ENCODE assay signal across 9 cellular contexts in genomic region chr5:95811461-95812099, GRCh38. TPM values are rescaled to one million over a fixed set of nuclear protein-coding genes. Genes with fewer than 3 reads are reported as not detected.
DNase-seq lines count a peak whose midpoint lies in the region; ATAC-seq, FAIRE-seq and TF ChIP-seq lines count a peak whose summit lies in the region.
"Not testable (repeated sequence)": the region's sequence is repeated elsewhere in the genome, so short reads cannot be mapped to it uniquely, and the experiment has no call there.
"Had no signal": no experiment of that assay in that cellular context is flagged by ENCODE, and none has a peak within 500 bp of the region (broad histone marks: within the 10 kb centered on the region; RNA-seq: fewer than 3 reads in every experiment).

No MANE protein-coding gene starts in this region.

- not testable (repeated sequence) for H4K20me1 ChIP-seq in HepG2 (ENCODE audit: insufficient read depth, low read length); osteoblast (ENCODE audit: insufficient read depth, low read length)

- ATAC-seq in A549; activated naive CD8-positive, alpha-beta T cell treated with anti-CD3 and anti-CD28 coated beads, Interleukin-2, amount 10 ng/mL, durations not matched to agents 7 days and 5 days (ENCODE audit: low read depth); stimulated activated naive CD8-positive, alpha-beta T cell treated with anti-CD3 and anti-CD28 coated beads, Interleukin-15, amount 100 ng/mL, for 72 hours: not testable (repeated sequence)
- peak; percentile 12 for ATAC-seq in HepG2

- H3K27ac ChIP-seq in A549 (peak overlapping the region; percentile 70 to 75), HepG2 (ENCODE audit: extremely low read length, insufficient read depth, low read length) (peak overlapping the region; percentile 27), osteoblast (ENCODE audit: low read depth, low read length) (peak overlapping the region; percentile 20)
- H3K27ac ChIP-seq in endodermal cell (ENCODE audit: low read depth, low read length) = not testable (repeated sequence)

- H3K27me3 ChIP-seq in endodermal cell (ENCODE audit: control insufficient read depth, insufficient read depth, low read length, poor library complexity, severe bottlenecking); HepG2 (ENCODE audit: control insufficient read depth in 1 of 2, insufficient read depth in 2 of 2, low read length in 2 of 2); osteoblast (ENCODE audit: insufficient read depth, low read length): not testable (repeated sequence)

- H3K4me2 ChIP-seq in A549 = peak overlapping the region; percentile 38; the same call in 2 of the 3 replicates
- H3K4me2 ChIP-seq in HepG2 (ENCODE audit: low read depth, low read length) = peak overlapping the region; percentile 25; the same call in 1 of the 2 replicates
- H3K4me2 ChIP-seq in osteoblast (ENCODE audit: insufficient read depth, low read length) = not testable (repeated sequence)

- H3K27me3 Mint-ChIP-seq in HFFc6 (ENCODE audit: insufficient read depth); activated CD4-positive, alpha-beta memory T cell treated with anti-CD3 and anti-CD28 coated beads for 36 hours; activated naive CD8-positive, alpha-beta T cell treated with anti-CD3 and anti-CD28 coated beads, Interleukin-2, amount 10 ng/mL, durations not matched to agents 7 days and 5 days; endodermal cell (ENCODE audit: insufficient read depth); stimulated activated naive CD8-positive, alpha-beta T cell treated with anti-CD3 and anti-CD28 coated beads, Interleukin-15, amount 100 ng/mL, for 72 hours: not testable (repeated sequence)

- WGBS in A549 (ENCODE audit: missing lambda C conversion rate) = 84% methylated on average over 13 of the region's 13 CpGs
- 88 to 100% methylated on average over 4 to 13 of the region's 13 CpGs for WGBS in endodermal cell (ENCODE audit: insufficient coverage in 1 of 2, insufficient read length in 1 of 2), 2 experiments
- WGBS in HepG2 (ENCODE audit: low lambda C conversion rate) = 81% methylated on average over 13 of the region's 13 CpGs

- H3K36me3 ChIP-seq in endodermal cell (ENCODE audit: control insufficient read depth, insufficient read depth, low read length) (peaks cover 36% of the 10 kb centered on the region), HepG2 (replicated peaks in 1 of 2; ENCODE audit: control insufficient read depth in 1 of 2, insufficient read depth in 2 of 2, low read length in 2 of 2) (peaks cover 12 to 34% of the 10 kb centered on the region in 2 experiments), osteoblast (ENCODE audit: insufficient read depth, low read length) (peaks cover 35% of the 10 kb centered on the region)

- H3K4me3 Mint-ChIP-seq in HFFc6 = peak overlapping the region; percentile 30
- not testable (repeated sequence) for H3K4me3 Mint-ChIP-seq in activated CD4-positive, alpha-beta memory T cell treated with anti-CD3 and anti-CD28 coated beads for 36 hours; endodermal cell
- H3K4me3 Mint-ChIP-seq in activated naive CD8-positive, alpha-beta T cell treated with anti-CD3 and anti-CD28 coated beads, Interleukin-2, amount 10 ng/mL, durations not matched to agents 7 days and 5 days = peak overlapping the region; percentile 78
- peak overlapping the region; percentile 65 to 70 for H3K4me3 Mint-ChIP-seq in stimulated activated naive CD8-positive, alpha-beta T cell treated with anti-CD3 and anti-CD28 coated beads, Interleukin-15, amount 100 ng/mL, for 72 hours

- H3K9me3 Mint-ChIP-seq in HFFc6; activated CD4-positive, alpha-beta memory T cell treated with anti-CD3 and anti-CD28 coated beads for 36 hours; activated naive CD8-positive, alpha-beta T cell treated with anti-CD3 and anti-CD28 coated beads, Interleukin-2, amount 10 ng/mL, durations not matched to agents 7 days and 5 days; endodermal cell; stimulated activated naive CD8-positive, alpha-beta T cell treated with anti-CD3 and anti-CD28 coated beads, Interleukin-15, amount 100 ng/mL, for 72 hours: not testable (repeated sequence)

- in situ Hi-C loops in HepG2 (cut with HindIII; ENCODE audit: extremely low pct_ligation_motif_present, low pct_unique_long_range_greater_than_20kb) = not testable (repeated sequence)

- not testable (repeated sequence) for TF ChIP-seq CTCF in A549 (IDR thresholded peaks at IDR 0.05); HFFc6 (IDR thresholded peaks at IDR 0.05); endodermal cell (conservative IDR thresholded peaks at IDR 0.05); HepG2 (CRISPR knock-in tag; IDR thresholded peaks at IDR 0.05); osteoblast (IDR thresholded peaks at IDR 0.05; ENCODE audit: extremely low read depth, low read depth, low read length)

- H3K4me1 ChIP-seq in A549 = peaks cover 60% of the 10 kb centered on the region
- H3K4me1 ChIP-seq in endodermal cell (ENCODE audit: control insufficient read depth, insufficient read depth, low read length) = peaks cover 13% of the 10 kb centered on the region
- H3K4me1 ChIP-seq in HepG2 (ENCODE audit: insufficient read depth, low read length) = peaks cover 48% of the 10 kb centered on the region
- peaks cover 33% of the 10 kb centered on the region for H3K4me1 ChIP-seq in osteoblast (ENCODE audit: insufficient read depth, low read length)

- TF ChIP-seq EP300 in A549 (IDR thresholded peaks at IDR 0.05); HepG2 (IDR thresholded peaks at IDR 0.05; ENCODE audit: low read depth in 2 of 2, low read length in 2 of 2); HepG2 (CRISPR knock-in tag; IDR thresholded peaks at IDR 0.05; ENCODE audit: borderline replicate concordance): not testable (repeated sequence)

- not testable (repeated sequence) for H3K79me2 ChIP-seq in HepG2 (ENCODE audit: insufficient read depth, low read length)
- H3K79me2 ChIP-seq in osteoblast (ENCODE audit: insufficient read depth, low read length) = peaks cover 16% of the 10 kb centered on the region

- H3K9me3 ChIP-seq in A549; endodermal cell (ENCODE audit: control insufficient read depth, low read length); HepG2 (ENCODE audit: low read length); osteoblast (ENCODE audit: low read depth, low read length): not testable (repeated sequence)

- intact Hi-C loops in activated CD4-positive, alpha-beta memory T cell treated with anti-CD3 and anti-CD28 coated beads for 36 hours (cut with micrococcal nuclease) = not testable (repeated sequence)
- intact Hi-C loops in HepG2 (cut with micrococcal nuclease; ENCODE audit: unreplicated experiment) = loop anchor here (5.0 kb wide), 1 partner anchor 36 kb away; no protein-coding TSS in a partner anchor

- peaks cover 73% of the 10 kb centered on the region for H3K4me1 Mint-ChIP-seq in HFFc6 (ENCODE audit: low read depth)
- H3K4me1 Mint-ChIP-seq in activated CD4-positive, alpha-beta memory T cell treated with anti-CD3 and anti-CD28 coated beads for 36 hours (ENCODE audit: low read depth) = peaks cover 76% of the 10 kb centered on the region
- peaks cover 70% of the 10 kb centered on the region for H3K4me1 Mint-ChIP-seq in activated naive CD8-positive, alpha-beta T cell treated with anti-CD3 and anti-CD28 coated beads, Interleukin-2, amount 10 ng/mL, durations not matched to agents 7 days and 5 days
- peaks cover 34% of the 10 kb centered on the region for H3K4me1 Mint-ChIP-seq in endodermal cell
- peaks cover 79% of the 10 kb centered on the region for H3K4me1 Mint-ChIP-seq in stimulated activated naive CD8-positive, alpha-beta T cell treated with anti-CD3 and anti-CD28 coated beads, Interleukin-15, amount 100 ng/mL, for 72 hours

- TF ChIP-seq RAD21 in A549 (conservative IDR thresholded peaks at IDR 0.05 in 1 of 2, IDR thresholded peaks at IDR 0.05 in 1 of 2); HepG2 (CRISPR knock-in tag; IDR thresholded peaks at IDR 0.05): not testable (repeated sequence)

- not testable (repeated sequence) for FAIRE-seq in A549 (lab: Jason Lieb, UNC); HepG2 (lab: Jason Lieb, UNC)

- CTCF ChIA-PET in A549 (lab: Yijun Ruan, JAX) (interaction anchor here (0.8 to 2.2 kb wide), 5 partner anchors 12 to 35 kb away, joined by 3 to 16 read pairs (median 10); partner anchors contain the start of gene GLRX), HepG2 (lab: Yijun Ruan, JAX; ENCODE audit: low intra/inter-chr PET ratio, low total read pairs) (interaction anchor here (1.6 kb wide), 1 partner anchor 30 kb away, joined by 4 read pairs; no protein-coding TSS in a partner anchor)
- CTCF ChIA-PET in activated CD4-positive, alpha-beta memory T cell treated with anti-CD3 and anti-CD28 coated beads for 36 hours (lab: Charles Lee) = interaction anchor here (0.6 to 5.5 kb wide), 5 partner anchors 10 to 167 kb away, joined by 3 to 66 read pairs (median 12); partner anchors contain the start of gene GLRX

- POLR2A ChIA-PET in A549 (lab: Yijun Ruan, JAX) = interaction anchor here (2.1 kb wide), 1 partner anchor 12 kb away, joined by 7 read pairs; the partner anchor contains the start of gene GLRX
- POLR2A ChIA-PET in activated CD4-positive, alpha-beta memory T cell treated with anti-CD3 and anti-CD28 coated beads for 36 hours (lab: Charles Lee) = interaction anchor here (1.5 kb wide), 2 partner anchors 11 to 23 kb away, joined by 4 to 5 read pairs; partner anchors contain the start of gene GLRX
- POLR2A ChIA-PET in activated naive CD8-positive, alpha-beta T cell treated with anti-CD3 and anti-CD28 coated beads, Interleukin-2, amount 10 ng/mL, durations not matched to agents 7 days and 5 days (lab: Charles Lee) = interaction anchor here (1.1 to 4.7 kb wide), 4 partner anchors 9 to 23 kb away, joined by 3 to 97 read pairs (median 14); partner anchors contain the start of gene GLRX
- POLR2A ChIA-PET in HepG2 (lab: Yijun Ruan, JAX) = interaction anchor here (10.9 kb wide), 1 partner anchor 11 kb away, joined by 98 read pairs; the partner anchor contains the start of gene GLRX

- H3K9ac ChIP-seq in endodermal cell (ENCODE audit: extremely low read depth, low read length, poor library complexity, severe bottlenecking) = not testable (repeated sequence)
- H3K9ac ChIP-seq in HepG2 (ENCODE audit: insufficient read depth, low read depth, low read length) = peak overlapping the region; percentile 30; the same call in 1 of the 2 replicates

- not testable (repeated sequence) for BruUV-seq in HepG2 (replicated peaks; lab: Mats Ljungman, UMichigan)

- not testable (repeated sequence) for H2AFZ ChIP-seq in HepG2 (ENCODE audit: low read length); osteoblast (ENCODE audit: low read length)

- H3K27ac Mint-ChIP-seq in HFFc6 (peak overlapping the region; percentile 83), endodermal cell (peak overlapping the region; percentile 57)
- peak overlapping the region; percentile 4 for H3K27ac Mint-ChIP-seq in activated CD4-positive, alpha-beta memory T cell treated with anti-CD3 and anti-CD28 coated beads for 36 hours
- peak overlapping the region; percentile 92 for H3K27ac Mint-ChIP-seq in activated naive CD8-positive, alpha-beta T cell treated with anti-CD3 and anti-CD28 coated beads, Interleukin-2, amount 10 ng/mL, durations not matched to agents 7 days and 5 days
- peak overlapping the region; percentile 59 to 64 for H3K27ac Mint-ChIP-seq in stimulated activated naive CD8-positive, alpha-beta T cell treated with anti-CD3 and anti-CD28 coated beads, Interleukin-15, amount 100 ng/mL, for 72 hours

- H3K36me3 Mint-ChIP-seq in HFFc6 (ENCODE audit: low read depth) (peaks cover 30% of the 10 kb centered on the region), endodermal cell (ENCODE audit: low read depth) (peaks cover 17% of the 10 kb centered on the region)
- H3K36me3 Mint-ChIP-seq in activated CD4-positive, alpha-beta memory T cell treated with anti-CD3 and anti-CD28 coated beads for 36 hours = peaks cover 12% of the 10 kb centered on the region
- peaks cover 38% of the 10 kb centered on the region for H3K36me3 Mint-ChIP-seq in activated naive CD8-positive, alpha-beta T cell treated with anti-CD3 and anti-CD28 coated beads, Interleukin-2, amount 10 ng/mL, durations not matched to agents 7 days and 5 days

- not testable (repeated sequence) for H3K4me3 ChIP-seq in A549; endodermal cell (ENCODE audit: low read length); osteoblast (ENCODE audit: insufficient read depth, low read length)
- peak overlapping the region in 1 of 3 experiments; percentile 20; a peak in 1 of 6 replicates for H3K4me3 ChIP-seq in HepG2 (replicated peaks in 1 of 3; ENCODE audit: insufficient read depth in 1 of 3, low read depth in 2 of 3, low read length in 3 of 3)

- DNase-seq in A549 (ENCODE audit: low read depth in 1 of 2, low spot score in 1 of 2); HFFc6; activated CD4-positive, alpha-beta memory T cell treated with anti-CD3 and anti-CD28 coated beads for 36 hours; activated naive CD8-positive, alpha-beta T cell treated with anti-CD3 and anti-CD28 coated beads, Interleukin-2, amount 10 ng/mL, durations not matched to agents 7 days and 5 days; HepG2 (ENCODE audit: low spot score); osteoblast (ENCODE audit: insufficient read length, low spot score, missing footprints); stimulated activated naive CD8-positive, alpha-beta T cell treated with anti-CD3 and anti-CD28 coated beads, Interleukin-15, amount 100 ng/mL, for 72 hours: not testable (repeated sequence)
- peak; percentile 38 for DNase-seq in endodermal cell

- not testable (repeated sequence) for TF ChIP-seq POLR2A in A549 (IDR thresholded peaks at IDR 0.05; ENCODE audit: low read length)
- 0 out of 4 replicates have a peak, but pooled peaks of 1 of the 2 experiments have one; percentile 17 for TF ChIP-seq POLR2A in HepG2 (IDR thresholded peaks at IDR 0.05; ENCODE audit: insufficient read depth in 1 of 2, low read depth in 2 of 2, low read length in 2 of 2)

RNA-seq across cellular contexts. Expression of gene GLRX, which starts 10.9 kb away (rescaled TPM):
- polyA plus RNA-seq in A549 (2011; rRNA removed) (329 and 381 TPM in 2 replicates), A549 (2017; fragmentation: RNase III; extraction: RNeasy Plus Mini Kit Qiagen cat#74134 plus additional on column Dnase treatment) (96.4 to 113 TPM (median 106 TPM) in 3 replicates), HepG2 (2011; rRNA removed) (499 and 615 TPM in 2 replicates)
- polyA plus RNA-seq in A549 (2012; cell fraction: cytosol; rRNA removed) = 165 and 222 TPM in 2 replicates
- polyA plus RNA-seq in A549 (2012; cell fraction: nucleus; rRNA removed) = 49.6 and 81.8 TPM in 2 replicates
- polyA minus RNA-seq in A549 (2011; rRNA and poly(A)+ RNA removed) = 97.8 and 196 TPM in 2 replicates
- 100 to 1,000 TPM; 139 to 183 (median 150) TPM for total RNA-seq in HFFc6 (2021; fragmentation: NEBNext Ultra II Directional; extraction: Animal tissue kit (Norgen Biotek cat#: 25700))
- total RNA-seq in activated CD4-positive, alpha-beta memory T cell treated with anti-CD3 and anti-CD28 coated beads for 36 hours = 10 to 100 TPM; 33.2 to 34.0 TPM
- 10 to 100 TPM; 70.6 to 72.9 TPM for total RNA-seq in activated naive CD8-positive, alpha-beta T cell treated with anti-CD3 and anti-CD28 coated beads, Interleukin-2, amount 10 ng/mL, durations not matched to agents 7 days and 5 days
- total RNA-seq in endodermal cell (10 to 100 TPM; 18.9 to 26.3 TPM), HepG2 (2016; rRNA removed; fragmentation: Illumina TruSeq; extraction: Trizol) (63.8 and 71.9 TPM in 2 replicates), osteoblast (59.0 and 77.2 TPM in 2 replicates)
- polyA plus RNA-seq in endodermal cell (2013, experiment 1 of 2) = 33.6 TPM
- 34.9 TPM for polyA plus RNA-seq in endodermal cell (2013, experiment 2 of 2)
- total RNA-seq in HepG2 (2016; cell fraction: cytosol; rRNA removed; fragmentation: Illumina TruSeq; extraction: Trizol; ENCODE audit: low read depth) = 27.6 and 30.6 TPM in 2 replicates
- total RNA-seq in HepG2 (2016; cell fraction: insoluble cytoplasmic fraction; rRNA removed; fragmentation: Illumina TruSeq; extraction: Trizol) = 64.8 and 79.1 TPM in 2 replicates
- total RNA-seq in HepG2 (2016; cell fraction: membrane; rRNA removed; fragmentation: Illumina TruSeq; extraction: Trizol) = 27.3 and 28.0 TPM in 2 replicates
- total RNA-seq in HepG2 (2016; cell fraction: nucleus; rRNA removed; fragmentation: Illumina TruSeq; extraction: Trizol) = 27.2 and 28.1 TPM in 2 replicates
- polyA plus RNA-seq in HepG2 (2011; cell fraction: cytosol; rRNA removed) = 393 and 503 TPM in 2 replicates
- polyA plus RNA-seq in HepG2 (2011; cell fraction: nucleus; rRNA removed) = 87.8 and 90.3 TPM in 2 replicates
- 244 and 269 TPM in 2 replicates for polyA plus RNA-seq in HepG2 (2012)
- 25.5 and 30.2 TPM in 2 replicates for polyA plus RNA-seq in HepG2 (2016; cell fraction: cytosol; fragmentation: Illumina TruSeq; extraction: Trizol; ENCODE audit: low read depth)
- polyA plus RNA-seq in HepG2 (2016; cell fraction: insoluble cytoplasmic fraction; fragmentation: Illumina TruSeq; extraction: Trizol; ENCODE audit: low read depth) = 107 and 117 TPM in 2 replicates
- 23.9 and 28.1 TPM in 2 replicates for polyA plus RNA-seq in HepG2 (2016; cell fraction: membrane; fragmentation: Illumina TruSeq; extraction: Trizol; ENCODE audit: low read depth)
- polyA plus RNA-seq in HepG2 (2016; cell fraction: nucleus; fragmentation: Illumina TruSeq; extraction: Trizol; ENCODE audit: insufficient read depth, low read depth) = 59.6 and 62.5 TPM in 2 replicates
- polyA minus RNA-seq in HepG2 (2011; rRNA and poly(A)+ RNA removed; ENCODE audit: low replicate concordance) = 44.3 and 186 TPM in 2 replicates
- polyA minus RNA-seq in HepG2 (2011; cell fraction: cytosol; rRNA and poly(A)+ RNA removed) = 49.7 and 65.5 TPM in 2 replicates
- polyA minus RNA-seq in HepG2 (2011; cell fraction: nucleus; rRNA and poly(A)+ RNA removed) = 62.3 and 93.9 TPM in 2 replicates
- total RNA-seq: G401 had no signal

Comparison
In these comparisons a context has a peak if more than half of its experiments do, and no peak if none do; other contexts are left out.
1. H3K27ac Mint-ChIP-seq: peak in every context shown above with its lines; median percentile 92 in activated naive CD8-positive, alpha-beta T cell treated with anti-CD3 and anti-CD28 coated beads, Interleukin-2, amount 10 ng/mL, durations not matched to agents 7 days and 5 days; 83 in HFFc6; 62 in stimulated activated naive CD8-positive, alpha-beta T cell treated with anti-CD3 and anti-CD28 coated beads, Interleukin-15, amount 100 ng/mL, for 72 hours; 57 in endodermal cell; 4 in activated CD4-positive, alpha-beta memory T cell treated with anti-CD3 and anti-CD28 coated beads for 36 hours.